In genomic region chr2:240151477-240152031, GRCh38 we compare ENCODE assay signal across 21 cellular contexts. TPM values are rescaled to one million over a fixed set of nuclear protein-coding genes. Genes with fewer than 3 reads are reported as not detected.
"Had no signal": no experiment of that assay in that cellular context is flagged by ENCODE, and none has a peak within 500 bp of the region (broad histone marks: within the 10 kb centered on the region; RNA-seq: fewer than 3 reads in every experiment).

No MANE protein-coding gene starts in this region.

- FAIRE-seq: endometrium had no signal

- H3K9me3 ChIP-seq: gastrocnemius medialis, neutrophil, thoracic aorta had no signal

- H3K36me3 ChIP-seq: gastrocnemius medialis, neutrophil, thoracic aorta had no signal

- H3K27ac Mint-ChIP-seq: activated naive CD8-positive, alpha-beta T cell; activated T-cell treated with anti-CD3 and anti-CD28 coated beads, Interleukin-2, amount 50 U/mL, for 72 hours; naive thymus-derived CD4-positive, alpha-beta T cell; stimulated activated naive B cell treated with anti-CD40 and anti-IgM and Interleukin-4, amounts not matched to agents 10 μg/mL and 1 μg/mL and 100 μg/mL, for 72 hours; T-helper 1 cell treated with Interleukin-12 subunit alpha and Interleukin-12 subunit beta and Interleukin-4 antibody, amounts not matched to agents 30 μg/mL and 1 μg/mL, for 36 hours had no signal

- H3K36me3 Mint-ChIP-seq: activated naive CD8-positive, alpha-beta T cell; stimulated activated naive B cell treated with anti-CD40 and anti-IgM and Interleukin-4, amounts not matched to agents 10 μg/mL and 1 μg/mL and 100 μg/mL, for 72 hours had no signal

- H3K27ac ChIP-seq: gastrocnemius medialis, neutrophil, parathyroid adenoma, thoracic aorta had no signal

- ATAC-seq: activated CD4-positive, CD25-positive, alpha-beta regulatory T cell treated with anti-CD3 and anti-CD28 coated beads, Interleukin-2, amount 50 U/mL, for 24 hours; activated T-cell treated with anti-CD3 and anti-CD28 coated beads, Interleukin-2, amount 50 U/mL, for 72 hours; gastrocnemius medialis; naive thymus-derived CD4-positive, alpha-beta T cell; stimulated activated naive B cell treated with anti-CD40 and anti-IgM and Interleukin-4, amounts not matched to agents 10 μg/mL and 1 μg/mL and 100 μg/mL, for 72 hours had no signal

- H3K4me3 ChIP-seq: gastrocnemius medialis, thoracic aorta had no signal

- H3K79me2 ChIP-seq: parathyroid adenoma had no signal

- H3K9ac ChIP-seq: parathyroid adenoma had no signal

- H3K4me1 ChIP-seq: gastrocnemius medialis, parathyroid adenoma had no signal

- H2AFZ ChIP-seq: parathyroid adenoma had no signal

- H3K4me3 Mint-ChIP-seq: activated naive CD8-positive, alpha-beta T cell; activated T-cell treated with anti-CD3 and anti-CD28 coated beads, Interleukin-2, amount 50 U/mL, for 72 hours; naive thymus-derived CD4-positive, alpha-beta T cell; stimulated activated naive B cell treated with anti-CD40 and anti-IgM and Interleukin-4, amounts not matched to agents 10 μg/mL and 1 μg/mL and 100 μg/mL, for 72 hours; T-helper 1 cell treated with Interleukin-12 subunit alpha and Interleukin-12 subunit beta and Interleukin-4 antibody, amounts not matched to agents 30 μg/mL and 1 μg/mL, for 36 hours had no signal

- DNase-seq: activated gamma-delta T cell treated with Interleukin-2 at 50 U/mL for 16 hours; activated T-cell treated with anti-CD3 and anti-CD28 coated beads, Interleukin-2, amount 50 U/mL, for 72 hours; central memory CD4-positive, alpha-beta T cell; cortex of kidney; erythroblast; gastrocnemius medialis; kidney glomerular epithelial cell; mesendoderm; naive thymus-derived CD4-positive, alpha-beta T cell; stimulated activated naive B cell treated with anti-CD40 and anti-IgM and Interleukin-4, amounts not matched to agents 10 μg/mL and 1 μg/mL and 100 μg/mL, for 72 hours had no signal

- H3K27me3 ChIP-seq: gastrocnemius medialis had no signal

RNA-seq across cellular contexts. Expression of gene OTOS, which starts 11.1 kb away (rescaled TPM):
- total RNA-seq: activated CD8-positive, alpha-beta memory T cell treated with anti-CD3 and anti-CD28 coated beads for 36 hours; activated T-cell treated with anti-CD3 and anti-CD28 coated beads, Interleukin-2, amount 50 U/mL, for 72 hours; gastrocnemius medialis; lower leg skin; mucosa of gallbladder; naive thymus-derived CD4-positive, alpha-beta T cell; thoracic aorta; ureter had no signal
- polyA plus RNA-seq: naive thymus-derived CD4-positive, alpha-beta T cell had no signal
